ENCODE assay signal across 8 cellular contexts in the genomic region with DNA sequence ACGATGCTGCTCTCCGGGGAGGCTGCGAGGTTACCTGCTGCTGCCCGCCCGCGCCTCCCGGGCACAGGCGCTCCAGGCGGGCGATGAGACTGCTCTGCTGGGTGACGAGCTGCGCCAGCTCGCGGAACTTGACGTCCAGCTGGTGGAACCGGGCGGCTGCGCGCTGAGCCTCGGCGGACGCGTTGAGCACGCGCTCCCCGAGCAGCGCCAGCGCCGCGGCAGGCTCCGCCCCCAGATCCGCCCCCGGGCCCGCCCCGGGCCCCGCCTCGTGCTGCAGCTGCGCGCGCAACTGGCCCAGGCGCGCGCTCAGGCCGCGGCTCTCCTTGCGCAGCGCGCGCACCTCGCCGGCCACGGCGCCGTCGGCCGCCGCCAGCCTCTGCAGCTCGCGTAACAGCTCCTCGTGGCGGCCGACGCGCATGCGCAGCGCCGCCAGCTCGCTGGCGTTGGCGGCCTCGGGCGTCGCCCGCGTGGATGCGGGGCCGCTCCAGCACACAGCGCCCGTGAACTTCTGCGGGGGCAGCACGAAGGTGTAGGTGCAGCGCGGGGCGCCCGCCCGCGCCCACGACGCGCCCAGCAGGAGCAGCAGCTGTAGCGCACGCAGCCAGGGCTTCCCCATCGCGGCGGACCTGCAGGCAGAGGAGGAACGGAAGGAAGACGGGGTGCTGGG. TPM values are rescaled to one million over a fixed set of nuclear protein-coding genes. Genes with fewer than 3 reads are reported as not detected.
DNase-seq lines count a peak whose midpoint lies in the region; ATAC-seq, FAIRE-seq and TF ChIP-seq lines count a peak whose summit lies in the region.

No MANE protein-coding gene starts in this region.

- H3K27ac ChIP-seq in rectal smooth muscle tissue (ENCODE audit: low read depth, low read length), result peak overlapping the region; percentile 58

- peak; percentile 77 for FAIRE-seq in urothelium cell line (lab: Jason Lieb, UNC)

- no peaks in the 10 kb centered on the region for H3K36me3 ChIP-seq in rectal smooth muscle tissue (ENCODE audit: control insufficient read depth, insufficient read depth, low read length)

- H3K9ac ChIP-seq in rectal smooth muscle tissue (ENCODE audit: low read length), result peak overlapping the region; percentile 32

- H3K4me3 ChIP-seq in GM12875 (ENCODE audit: low read depth, low read length) (peak overlapping the region; percentile 48), rectal smooth muscle tissue (ENCODE audit: low read length) (peak overlapping the region; percentile 65)

- peak; percentile 84 for ATAC-seq in HG02759 (IDR thresholded peaks at IDR 0.05; ENCODE audit: unreplicated experiment)
- ATAC-seq in left ventricle myocardium superior, result peak; percentile 90

- DNase-seq in NCI-H1105 treated with DMSO at 0.1 percent for 48 hours (lab: John Stamatoyannopoulos, UW) (peak; percentile 89), T follicular helper cell (ENCODE audit: low read depth) (peak; percentile 84), amniotic stem cell (lab: John Stamatoyannopoulos, UW) (peak; percentile 78), left ventricle myocardium superior (peak; percentile 95), urothelium cell line (ENCODE audit: low spot score) (peak; percentile 95)

- no peak for TF ChIP-seq CTCF in GM12875 (IDR thresholded peaks at IDR 0.05; ENCODE audit: borderline replicate concordance, insufficient read depth, low read depth, low read length)

- intact Hi-C loops in left ventricle myocardium superior (cut with micrococcal nuclease), result no loop called here

- H3K27me3 ChIP-seq in rectal smooth muscle tissue (ENCODE audit: control insufficient read depth, insufficient read depth, low read length), result no peaks in the 10 kb centered on the region

- peaks cover 3% of the 10 kb centered on the region for H3K4me1 ChIP-seq in rectal smooth muscle tissue (ENCODE audit: control insufficient read depth, insufficient read depth, low read length)

RNA-seq across cellular contexts. Expression of a gene that starts 6.4 kb away (rescaled TPM):
- not detected for total RNA-seq in left ventricle myocardium superior

RNA-seq across cellular contexts. Expression of a gene that starts 10.0 kb away (rescaled TPM):
- 8.2 TPM for total RNA-seq in left ventricle myocardium superior

RNA-seq across cellular contexts. Expression of a gene that starts 10.1 kb away (rescaled TPM):
- total RNA-seq in left ventricle myocardium superior, result 21.4 TPM

RNA-seq across cellular contexts. Expression of a gene that starts 15.4 kb away (rescaled TPM):
- 4.2 TPM for total RNA-seq in left ventricle myocardium superior

RNA-seq across cellular contexts. Expression of a gene that starts 23.6 kb away (rescaled TPM):
- 179 TPM for total RNA-seq in left ventricle myocardium superior

Comparison
In these comparisons a context has a peak if more than half of its experiments do, and no peak if none do; other contexts are left out.
1. Peak in every context shown above with its lines: DNase-seq, ATAC-seq, H3K4me3 ChIP-seq and H3K27ac ChIP-seq.